Comparison of ENCODE assay signal across 19 cellular contexts in genomic region chr9:100449420-100449819, GRCh38. TPM values are rescaled to one million over a fixed set of nuclear protein-coding genes. Genes with fewer than 3 reads are reported as not detected.
DNase-seq lines count a peak whose midpoint lies in the region; ATAC-seq and TF ChIP-seq lines count a peak whose summit lies in the region.
"Had no signal": no experiment of that assay in that cellular context is flagged by ENCODE, and none has a peak within 500 bp of the region (broad histone marks: within the 10 kb centered on the region; RNA-seq: fewer than 3 reads in every experiment).

No MANE protein-coding gene starts in this region.

- peak overlapping the region; percentile 33 for H3K27ac Mint-ChIP-seq in T-helper 2 cell treated with Interferon-gamma antibody and Interleukin-4, amounts not matched to agents 5 μg/mL and 100 μg/mL, for 36 hours
- H3K27ac Mint-ChIP-seq in chondrocyte (ENCODE audit: unreplicated experiment) = no peak overlapping the region
- H3K27ac Mint-ChIP-seq: memory B cell; stimulated activated naive B cell treated with anti-CD40 and anti-IgM and Interleukin-4, amounts not matched to agents 10 μg/mL and 1 μg/mL and 100 μg/mL, for 72 hours had no signal

- H3K36me3 ChIP-seq in SJCRH30 = peaks cover 67% of the 10 kb centered on the region
- H3K36me3 ChIP-seq: uterus had no signal

- H3K4me3 ChIP-seq in SJCRH30 = no peak overlapping the region
- H3K4me3 ChIP-seq: body of pancreas, right lobe of liver, uterus had no signal

- H3K4me1 Mint-ChIP-seq in T-helper 2 cell treated with Interferon-gamma antibody and Interleukin-4, amounts not matched to agents 5 μg/mL and 100 μg/mL, for 36 hours (ENCODE audit: low read depth) = peaks cover 9% of the 10 kb centered on the region
- peaks cover 1% of the 10 kb centered on the region for H3K4me1 Mint-ChIP-seq in chondrocyte (ENCODE audit: low read depth)

- H3K36me3 Mint-ChIP-seq in T-helper 2 cell treated with Interferon-gamma antibody and Interleukin-4, amounts not matched to agents 5 μg/mL and 100 μg/mL, for 36 hours (ENCODE audit: low read depth) = peaks cover 31% of the 10 kb centered on the region
- H3K36me3 Mint-ChIP-seq in chondrocyte (ENCODE audit: low read depth) = peaks cover 40% of the 10 kb centered on the region

- peaks cover 6% of the 10 kb centered on the region; the same call in 1 of the 2 replicates for H3K9me3 ChIP-seq in SJCRH30 (replicated peaks)
- H3K9me3 ChIP-seq: body of pancreas, right lobe of liver, uterus had no signal

- H3K27me3 ChIP-seq in SJCRH30 = no peaks in the 10 kb centered on the region
- H3K27me3 ChIP-seq: body of pancreas, right lobe of liver, uterus had no signal

- DNase-seq in T-helper 2 cell treated with Interferon-gamma antibody and Interleukin-4, amounts not matched to agents 5 μg/mL and 100 μg/mL, for 36 hours (ENCODE audit: low spot score) = peak; percentile 18
- DNase-seq in chondrocyte (ENCODE audit: low spot score) (no peak), NCI-H526 treated with DMSO at 0.1 percent for 48 hours (lab: John Stamatoyannopoulos, UW) (no peak), SJCRH30 (no peak)
- DNase-seq: activated CD4-positive, alpha-beta T cell treated with anti-CD3 and anti-CD28 coated beads for 1 hour; AML-193; body of pancreas; effector CD4-positive, alpha-beta T cell; NCI-H2227 treated with DMSO at 0.1 percent for 48 hours; right lobe of liver; stimulated activated CD4-positive, alpha-beta T cell treated with anti-CD3 and anti-CD28 coated beads, Interleukin-4, amount 100 ng/mL, for 24 hours; stimulated activated naive B cell treated with anti-CD40 and anti-IgM and Interleukin-4, amounts not matched to agents 10 μg/mL and 1 μg/mL and 100 μg/mL, for 72 hours; uterus had no signal

- H3K27me3 Mint-ChIP-seq in T-helper 2 cell treated with Interferon-gamma antibody and Interleukin-4, amounts not matched to agents 5 μg/mL and 100 μg/mL, for 36 hours (ENCODE audit: low read depth) = no peaks in the 10 kb centered on the region
- no peaks in the 10 kb centered on the region for H3K27me3 Mint-ChIP-seq in chondrocyte (ENCODE audit: low read depth)
- H3K27me3 Mint-ChIP-seq: memory B cell; stimulated activated naive B cell treated with anti-CD40 and anti-IgM and Interleukin-4, amounts not matched to agents 10 μg/mL and 1 μg/mL and 100 μg/mL, for 72 hours had no signal

- H3K4me3 Mint-ChIP-seq in T-helper 2 cell treated with Interferon-gamma antibody and Interleukin-4, amounts not matched to agents 5 μg/mL and 100 μg/mL, for 36 hours = no peak overlapping the region
- no peak overlapping the region for H3K4me3 Mint-ChIP-seq in chondrocyte (ENCODE audit: unreplicated experiment)
- H3K4me3 Mint-ChIP-seq: memory B cell; stimulated activated naive B cell treated with anti-CD40 and anti-IgM and Interleukin-4, amounts not matched to agents 10 μg/mL and 1 μg/mL and 100 μg/mL, for 72 hours had no signal

- no peak for TF ChIP-seq CTCF in chondrocyte (IDR thresholded peaks at IDR 0.05)

- H3K27ac ChIP-seq in SJCRH30 = no peak overlapping the region
- H3K27ac ChIP-seq: body of pancreas, right lobe of liver, uterus had no signal

- H3K4me1 ChIP-seq in SJCRH30 = no peaks in the 10 kb centered on the region
- H3K4me1 ChIP-seq: body of pancreas, uterus had no signal

- no peaks in the 10 kb centered on the region for H3K9me3 Mint-ChIP-seq in T-helper 2 cell treated with Interferon-gamma antibody and Interleukin-4, amounts not matched to agents 5 μg/mL and 100 μg/mL, for 36 hours
- no peaks in the 10 kb centered on the region for H3K9me3 Mint-ChIP-seq in chondrocyte (ENCODE audit: low read depth)
- H3K9me3 Mint-ChIP-seq: memory B cell; stimulated activated naive B cell treated with anti-CD40 and anti-IgM and Interleukin-4, amounts not matched to agents 10 μg/mL and 1 μg/mL and 100 μg/mL, for 72 hours had no signal

- ATAC-seq in GM18498 (IDR thresholded peaks at IDR 0.05; ENCODE audit: unreplicated experiment) (peak; percentile 91), GM19468 (IDR thresholded peaks at IDR 0.05; ENCODE audit: extremely low read depth, unreplicated experiment) (peak; percentile 54), HG02870 (IDR thresholded peaks at IDR 0.05; ENCODE audit: unreplicated experiment) (peak; percentile 79), HG02938 (IDR thresholded peaks at IDR 0.05; ENCODE audit: unreplicated experiment) (no peak)
- ATAC-seq: body of pancreas; HepG2; right lobe of liver; stimulated activated naive B cell treated with anti-CD40 and anti-IgM and Interleukin-4, amounts not matched to agents 10 μg/mL and 1 μg/mL and 100 μg/mL, for 72 hours had no signal

RNA-seq across cellular contexts. Expression of gene MSANTD3, which starts 22.5 kb away (rescaled TPM):
- total RNA-seq in chondrocyte = 43.6 to 59.8 TPM (median 54.0 TPM) in 3 replicates
- total RNA-seq in SJCRH30 (2014; rRNA removed; shearing (Covaris generic)) = 57.0 and 63.9 TPM in 2 replicates

RNA-seq across cellular contexts. Expression of gene TMEFF1, which starts 23.5 kb away (rescaled TPM):
- 1.3 to 3.1 TPM (median 3.0 TPM) in 3 replicates for total RNA-seq in chondrocyte
- total RNA-seq in SJCRH30 (2014; rRNA removed; shearing (Covaris generic)) = 19.8 and 20.6 TPM in 2 replicates
- total RNA-seq: body of pancreas had no signal
